Comparison of ENCODE assay signal across 1 cellular context in genomic region chr5:80255752-80256479, GRCh38.
TF ChIP-seq lines count a peak whose summit lies in the region.

SERINC5 (minus strand) TSS chr5:80256048; CDS start chr5:80255922, 126 bp downstream.

TF ChIP-seq in HepG2, 621 proteins besides CTCF, POLR2A, EP300 and RAD21 (continued from another document and continues in another):
- TF ChIP-seq NFAT5 (CRISPR knock-in tag; IDR thresholded peaks at IDR 0.05) = 0 out of 2 replicates have a peak, but pooled peaks have one; percentile 36
- no peak for TF ChIP-seq RFXANK (CRISPR knock-in tag; IDR thresholded peaks at IDR 0.05)
- 0 out of 2 replicates have a peak, but pooled peaks have one; percentile 47 for TF ChIP-seq TOPORS (CRISPR knock-in tag; IDR thresholded peaks at IDR 0.05)
- TF ChIP-seq PTBP1 (IDR thresholded peaks at IDR 0.05; ENCODE audit: low read depth, low read length, poor library complexity, severe bottlenecking) = no peak
- TF ChIP-seq, protein P1, sequence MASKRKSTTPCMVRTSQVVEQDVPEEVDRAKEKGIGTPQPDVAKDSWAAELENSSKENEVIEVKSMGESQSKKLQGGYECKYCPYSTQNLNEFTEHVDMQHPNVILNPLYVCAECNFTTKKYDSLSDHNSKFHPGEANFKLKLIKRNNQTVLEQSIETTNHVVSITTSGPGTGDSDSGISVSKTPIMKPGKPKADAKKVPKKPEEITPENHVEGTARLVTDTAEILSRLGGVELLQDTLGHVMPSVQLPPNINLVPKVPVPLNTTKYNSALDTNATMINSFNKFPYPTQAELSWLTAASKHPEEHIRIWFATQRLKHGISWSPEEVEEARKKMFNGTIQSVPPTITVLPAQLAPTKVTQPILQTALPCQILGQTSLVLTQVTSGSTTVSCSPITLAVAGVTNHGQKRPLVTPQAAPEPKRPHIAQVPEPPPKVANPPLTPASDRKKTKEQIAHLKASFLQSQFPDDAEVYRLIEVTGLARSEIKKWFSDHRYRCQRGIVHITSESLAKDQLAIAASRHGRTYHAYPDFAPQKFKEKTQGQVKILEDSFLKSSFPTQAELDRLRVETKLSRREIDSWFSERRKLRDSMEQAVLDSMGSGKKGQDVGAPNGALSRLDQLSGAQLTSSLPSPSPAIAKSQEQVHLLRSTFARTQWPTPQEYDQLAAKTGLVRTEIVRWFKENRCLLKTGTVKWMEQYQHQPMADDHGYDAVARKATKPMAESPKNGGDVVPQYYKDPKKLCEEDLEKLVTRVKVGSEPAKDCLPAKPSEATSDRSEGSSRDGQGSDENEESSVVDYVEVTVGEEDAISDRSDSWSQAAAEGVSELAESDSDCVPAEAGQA (IDR thresholded peaks at IDR 0.05; ENCODE audit: low read depth) = peak; percentile 72
- TF ChIP-seq, protein P1 (CRISPR knock-in tag; IDR thresholded peaks at IDR 0.05; ENCODE audit: borderline replicate concordance) = 0 out of 2 replicates have a peak, but pooled peaks have one; percentile 30
- TF ChIP-seq, protein P2, sequence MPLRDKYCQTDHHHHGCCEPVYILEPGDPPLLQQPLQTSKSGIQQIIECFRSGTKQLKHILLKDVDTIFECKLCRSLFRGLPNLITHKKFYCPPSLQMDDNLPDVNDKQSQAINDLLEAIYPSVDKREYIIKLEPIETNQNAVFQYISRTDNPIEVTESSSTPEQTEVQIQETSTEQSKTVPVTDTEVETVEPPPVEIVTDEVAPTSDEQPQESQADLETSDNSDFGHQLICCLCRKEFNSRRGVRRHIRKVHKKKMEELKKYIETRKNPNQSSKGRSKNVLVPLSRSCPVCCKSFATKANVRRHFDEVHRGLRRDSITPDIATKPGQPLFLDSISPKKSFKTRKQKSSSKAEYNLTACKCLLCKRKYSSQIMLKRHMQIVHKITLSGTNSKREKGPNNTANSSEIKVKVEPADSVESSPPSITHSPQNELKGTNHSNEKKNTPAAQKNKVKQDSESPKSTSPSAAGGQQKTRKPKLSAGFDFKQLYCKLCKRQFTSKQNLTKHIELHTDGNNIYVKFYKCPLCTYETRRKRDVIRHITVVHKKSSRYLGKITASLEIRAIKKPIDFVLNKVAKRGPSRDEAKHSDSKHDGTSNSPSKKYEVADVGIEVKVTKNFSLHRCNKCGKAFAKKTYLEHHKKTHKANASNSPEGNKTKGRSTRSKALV (CRISPR knock-in tag; IDR thresholded peaks at IDR 0.05) = no peak; the same call in 1 of the 2 replicates
- peak; percentile 44; the same call in 1 of the 2 replicates for TF ChIP-seq PAXIP1 (CRISPR knock-in tag; conservative IDR thresholded peaks at IDR 0.05)
- TF ChIP-seq NR2F2 (IDR thresholded peaks at IDR 0.05; ENCODE audit: borderline replicate concordance, low read depth) = no peak
- TF ChIP-seq FOXC1 (CRISPR knock-in tag; IDR thresholded peaks at IDR 0.05; ENCODE audit: borderline replicate concordance) = peak; percentile 93
- no peak for TF ChIP-seq ZNF552 (CRISPR knock-in tag; IDR thresholded peaks at IDR 0.05; ENCODE audit: borderline replicate concordance)
- no peak; the same call in 1 of the 2 replicates for TF ChIP-seq TEAD2 (CRISPR knock-in tag; IDR thresholded peaks at IDR 0.05)
- TF ChIP-seq ZFP41 (CRISPR knock-in tag; IDR thresholded peaks at IDR 0.05; ENCODE audit: borderline replicate concordance) = no peak
- TF ChIP-seq RARG (CRISPR knock-in tag; IDR thresholded peaks at IDR 0.05; ENCODE audit: low read depth) = no peak
- TF ChIP-seq ARNT (IDR thresholded peaks at IDR 0.05) = no peak
- 0 out of 2 replicates have a peak, but pooled peaks have one; percentile 57 for TF ChIP-seq ZNF615 (CRISPR knock-in tag; IDR thresholded peaks at IDR 0.05; ENCODE audit: borderline replicate concordance)
- TF ChIP-seq ZSCAN22 (CRISPR knock-in tag; IDR thresholded peaks at IDR 0.05) = no peak
- TF ChIP-seq, protein P3, sequence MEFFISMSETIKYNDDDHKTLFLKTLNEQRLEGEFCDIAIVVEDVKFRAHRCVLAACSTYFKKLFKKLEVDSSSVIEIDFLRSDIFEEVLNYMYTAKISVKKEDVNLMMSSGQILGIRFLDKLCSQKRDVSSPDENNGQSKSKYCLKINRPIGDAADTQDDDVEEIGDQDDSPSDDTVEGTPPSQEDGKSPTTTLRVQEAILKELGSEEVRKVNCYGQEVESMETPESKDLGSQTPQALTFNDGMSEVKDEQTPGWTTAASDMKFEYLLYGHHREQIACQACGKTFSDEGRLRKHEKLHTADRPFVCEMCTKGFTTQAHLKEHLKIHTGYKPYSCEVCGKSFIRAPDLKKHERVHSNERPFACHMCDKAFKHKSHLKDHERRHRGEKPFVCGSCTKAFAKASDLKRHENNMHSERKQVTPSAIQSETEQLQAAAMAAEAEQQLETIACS (CRISPR knock-in tag; IDR thresholded peaks at IDR 0.05) = no peak; the same call in 1 of the 2 replicates
- peak; percentile 50; the same call in 1 of the 2 replicates for TF ChIP-seq ZNF512B (CRISPR knock-in tag; IDR thresholded peaks at IDR 0.05; ENCODE audit: borderline replicate concordance)
- no peak for TF ChIP-seq ZFP1 (CRISPR knock-in tag; IDR thresholded peaks at IDR 0.05)
- TF ChIP-seq ZNF761 (CRISPR knock-in tag; conservative IDR thresholded peaks at IDR 0.05) = peak; percentile 59; the same call in 1 of the 2 replicates
- TF ChIP-seq ZNF891 (CRISPR knock-in tag; IDR thresholded peaks at IDR 0.05) = no peak; the same call in none of the 2 replicates
- TF ChIP-seq AKNA (CRISPR knock-in tag; IDR thresholded peaks at IDR 0.05; ENCODE audit: borderline replicate concordance) = no peak
- TF ChIP-seq ZNF484 (CRISPR knock-in tag; IDR thresholded peaks at IDR 0.05; ENCODE audit: borderline replicate concordance, low read depth) = no peak
- TF ChIP-seq ZNF256 (CRISPR knock-in tag; conservative IDR thresholded peaks at IDR 0.05) = peak; percentile 54; the same call in 1 of the 2 replicates
